In the genomic region with DNA sequence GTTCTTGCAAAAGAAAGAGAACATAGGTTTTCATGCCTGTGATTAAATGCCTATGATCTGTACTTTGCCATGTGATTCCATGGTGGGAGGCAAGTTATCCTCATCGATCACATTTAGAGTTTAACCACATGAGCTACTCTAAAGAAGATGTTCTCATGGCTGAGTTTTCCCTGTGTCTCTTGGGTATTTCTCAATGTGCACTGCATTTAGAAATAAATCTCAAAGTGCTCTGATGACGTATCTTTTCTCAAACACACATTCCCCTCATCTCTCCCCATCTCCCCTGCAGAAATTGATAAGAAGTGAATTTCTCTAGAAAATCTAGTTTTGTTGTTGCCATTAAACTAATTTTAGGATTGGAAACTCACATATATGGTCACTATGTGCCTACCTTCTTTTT, we compare ENCODE assay signal across 26 cellular contexts.
"Had no signal": no experiment of that assay in that cellular context is flagged by ENCODE, and none has a peak within 500 bp of the region (broad histone marks: within the 10 kb centered on the region; RNA-seq: fewer than 3 reads in every experiment).

No MANE protein-coding gene starts in this region.

- H3K4me1 Mint-ChIP-seq: naive thymus-derived CD4-positive, alpha-beta T cell; stimulated activated memory B cell treated with anti-CD40 and anti-IgM and Interleukin-4, amounts not matched to agents 10 μg/mL and 1 μg/mL and 100 μg/mL, for 72 hours; stimulated activated naive CD8-positive, alpha-beta T cell treated with anti-CD3 and anti-CD28 coated beads, Interleukin-15, amount 100 ng/mL, for 72 hours had no signal

- H3K9me3 Mint-ChIP-seq: stimulated activated memory B cell treated with anti-CD40 and anti-IgM and Interleukin-4, amounts not matched to agents 10 μg/mL and 1 μg/mL and 100 μg/mL, for 72 hours; stimulated activated naive CD8-positive, alpha-beta T cell treated with anti-CD3 and anti-CD28 coated beads, Interleukin-15, amount 100 ng/mL, for 72 hours had no signal

- H3K4me3 Mint-ChIP-seq: naive thymus-derived CD4-positive, alpha-beta T cell; natural killer cell treated with Interleukin-12 subunit alpha and Interleukin-12 subunit beta and Interleukin-15 and Interleukin-18, amount 100 ng/mL, for 72 hours; stimulated activated memory B cell treated with anti-CD40 and anti-IgM and Interleukin-4, amounts not matched to agents 10 μg/mL and 1 μg/mL and 100 μg/mL, for 72 hours; stimulated activated naive CD8-positive, alpha-beta T cell treated with anti-CD3 and anti-CD28 coated beads, Interleukin-15, amount 100 ng/mL, for 72 hours; type B pancreatic cell had no signal

- H3K27me3 Mint-ChIP-seq: naive thymus-derived CD4-positive, alpha-beta T cell; natural killer cell treated with Interleukin-12 subunit alpha and Interleukin-12 subunit beta and Interleukin-15 and Interleukin-18, amount 100 ng/mL, for 72 hours; stimulated activated memory B cell treated with anti-CD40 and anti-IgM and Interleukin-4, amounts not matched to agents 10 μg/mL and 1 μg/mL and 100 μg/mL, for 72 hours; stimulated activated naive CD8-positive, alpha-beta T cell treated with anti-CD3 and anti-CD28 coated beads, Interleukin-15, amount 100 ng/mL, for 72 hours; type B pancreatic cell had no signal

- ATAC-seq: left cardiac atrium; left lobe of liver; mucosa of descending colon; naive thymus-derived CD4-positive, alpha-beta T cell; natural killer cell treated with Interleukin-12 subunit alpha and Interleukin-12 subunit beta and Interleukin-15 and Interleukin-18, amount 100 ng/mL, for 72 hours; pancreas; right cardiac atrium; stimulated activated memory B cell treated with anti-CD40 and anti-IgM and Interleukin-4, amounts not matched to agents 10 μg/mL and 1 μg/mL and 100 μg/mL, for 72 hours; stimulated activated naive CD8-positive, alpha-beta T cell treated with anti-CD3 and anti-CD28 coated beads, Interleukin-15, amount 100 ng/mL, for 72 hours had no signal

- H3K36me3 ChIP-seq: pancreas, prostate gland, sigmoid colon, spleen, tibial nerve, uterus had no signal

- H3K27me3 ChIP-seq: pancreas, sigmoid colon, spleen, tibial nerve, uterus had no signal

- H3K27ac ChIP-seq: pancreas, prostate gland, sigmoid colon, spleen, uterus had no signal

- H3K4me3 ChIP-seq: lung, mucosa of descending colon, pancreas, prostate gland, sigmoid colon, skin epidermis, spleen, tibial nerve, uterus had no signal

- H3K4me1 ChIP-seq: pancreas, prostate gland, spleen, uterus had no signal

- H3K9me3 ChIP-seq: mucosa of descending colon, pancreas, prostate gland, sigmoid colon, spleen, tibial nerve, uterus had no signal

- H3K36me3 Mint-ChIP-seq: naive thymus-derived CD4-positive, alpha-beta T cell; natural killer cell treated with Interleukin-12 subunit alpha and Interleukin-12 subunit beta and Interleukin-15 and Interleukin-18, amount 100 ng/mL, for 72 hours; stimulated activated memory B cell treated with anti-CD40 and anti-IgM and Interleukin-4, amounts not matched to agents 10 μg/mL and 1 μg/mL and 100 μg/mL, for 72 hours had no signal

- H3K27ac Mint-ChIP-seq: naive thymus-derived CD4-positive, alpha-beta T cell; natural killer cell treated with Interleukin-12 subunit alpha and Interleukin-12 subunit beta and Interleukin-15 and Interleukin-18, amount 100 ng/mL, for 72 hours; stimulated activated memory B cell treated with anti-CD40 and anti-IgM and Interleukin-4, amounts not matched to agents 10 μg/mL and 1 μg/mL and 100 μg/mL, for 72 hours; stimulated activated naive CD8-positive, alpha-beta T cell treated with anti-CD3 and anti-CD28 coated beads, Interleukin-15, amount 100 ng/mL, for 72 hours; type B pancreatic cell had no signal

- DNase-seq: hippocampal formation; kidney glomerular epithelial cell; left cardiac atrium; midbrain; mucosa of descending colon; naive thymus-derived CD4-positive, alpha-beta T cell; nucleus accumbens; pancreas; retina; right cardiac atrium; sigmoid colon; spleen; stimulated activated CD4-positive, alpha-beta T cell treated with anti-CD3 and anti-CD28 coated beads, Interleukin-4, amount 100 ng/mL, for 4 hours; stimulated activated CD8-positive, alpha-beta memory T cell treated with anti-CD3 and anti-CD28 coated beads, Interleukin-4, amount 100 ng/mL, for 48 hours; stimulated activated naive CD4-positive, alpha-beta T cell treated with Interleukin-2 at 50 U/mL for 16 hours; stimulated activated naive CD8-positive, alpha-beta T cell treated with anti-CD3 and anti-CD28 coated beads, Interleukin-15, amount 100 ng/mL, for 72 hours; substantia nigra; uterus had no signal
